1 cellular context compared by ENCODE assay signal in genomic region chr19:48244289-48244688, GRCh38.
TF ChIP-seq lines count a peak whose summit lies in the region.

No MANE protein-coding gene starts in this region.

TF ChIP-seq in GM12878, 131 proteins besides CTCF, POLR2A, EP300 and RAD21 (continued from another document):
- TF ChIP-seq, protein P1, sequence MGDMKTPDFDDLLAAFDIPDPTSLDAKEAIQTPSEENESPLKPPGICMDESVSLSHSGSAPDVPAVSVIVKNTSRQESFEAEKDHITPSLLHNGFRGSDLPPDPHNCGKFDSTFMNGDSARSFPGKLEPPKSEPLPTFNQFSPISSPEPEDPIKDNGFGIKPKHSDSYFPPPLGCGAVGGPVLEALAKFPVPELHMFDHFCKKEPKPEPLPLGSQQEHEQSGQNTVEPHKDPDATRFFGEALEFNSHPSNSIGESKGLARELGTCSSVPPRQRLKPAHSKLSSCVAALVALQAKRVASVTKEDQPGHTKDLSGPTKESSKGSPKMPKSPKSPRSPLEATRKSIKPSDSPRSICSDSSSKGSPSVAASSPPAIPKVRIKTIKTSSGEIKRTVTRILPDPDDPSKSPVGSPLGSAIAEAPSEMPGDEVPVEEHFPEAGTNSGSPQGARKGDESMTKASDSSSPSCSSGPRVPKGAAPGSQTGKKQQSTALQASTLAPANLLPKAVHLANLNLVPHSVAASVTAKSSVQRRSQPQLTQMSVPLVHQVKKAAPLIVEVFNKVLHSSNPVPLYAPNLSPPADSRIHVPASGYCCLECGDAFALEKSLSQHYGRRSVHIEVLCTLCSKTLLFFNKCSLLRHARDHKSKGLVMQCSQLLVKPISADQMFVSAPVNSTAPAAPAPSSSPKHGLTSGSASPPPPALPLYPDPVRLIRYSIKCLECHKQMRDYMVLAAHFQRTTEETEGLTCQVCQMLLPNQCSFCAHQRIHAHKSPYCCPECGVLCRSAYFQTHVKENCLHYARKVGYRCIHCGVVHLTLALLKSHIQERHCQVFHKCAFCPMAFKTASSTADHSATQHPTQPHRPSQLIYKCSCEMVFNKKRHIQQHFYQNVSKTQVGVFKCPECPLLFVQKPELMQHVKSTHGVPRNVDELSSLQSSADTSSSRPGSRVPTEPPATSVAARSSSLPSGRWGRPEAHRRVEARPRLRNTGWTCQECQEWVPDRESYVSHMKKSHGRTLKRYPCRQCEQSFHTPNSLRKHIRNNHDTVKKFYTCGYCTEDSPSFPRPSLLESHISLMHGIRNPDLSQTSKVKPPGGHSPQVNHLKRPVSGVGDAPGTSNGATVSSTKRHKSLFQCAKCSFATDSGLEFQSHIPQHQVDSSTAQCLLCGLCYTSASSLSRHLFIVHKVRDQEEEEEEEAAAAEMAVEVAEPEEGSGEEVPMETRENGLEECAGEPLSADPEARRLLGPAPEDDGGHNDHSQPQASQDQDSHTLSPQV (IDR thresholded peaks at IDR 0.05) = no peak
- TF ChIP-seq RUNX3 (IDR thresholded peaks at IDR 0.05; ENCODE audit: low read length) = no peak
- TF ChIP-seq ZSCAN29 (IDR thresholded peaks at IDR 0.05) = no peak
- TF ChIP-seq, protein P2, sequence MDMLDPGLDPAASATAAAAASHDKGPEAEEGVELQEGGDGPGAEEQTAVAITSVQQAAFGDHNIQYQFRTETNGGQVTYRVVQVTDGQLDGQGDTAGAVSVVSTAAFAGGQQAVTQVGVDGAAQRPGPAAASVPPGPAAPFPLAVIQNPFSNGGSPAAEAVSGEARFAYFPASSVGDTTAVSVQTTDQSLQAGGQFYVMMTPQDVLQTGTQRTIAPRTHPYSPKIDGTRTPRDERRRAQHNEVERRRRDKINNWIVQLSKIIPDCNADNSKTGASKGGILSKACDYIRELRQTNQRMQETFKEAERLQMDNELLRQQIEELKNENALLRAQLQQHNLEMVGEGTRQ (IDR thresholded peaks at IDR 0.05; ENCODE audit: borderline replicate concordance, low read depth, low read length) = no peak
TF ChIP-seq in GM12878: peak in this region for 3.
